ENCODE assay signal across 17 cellular contexts in the genomic region with DNA sequence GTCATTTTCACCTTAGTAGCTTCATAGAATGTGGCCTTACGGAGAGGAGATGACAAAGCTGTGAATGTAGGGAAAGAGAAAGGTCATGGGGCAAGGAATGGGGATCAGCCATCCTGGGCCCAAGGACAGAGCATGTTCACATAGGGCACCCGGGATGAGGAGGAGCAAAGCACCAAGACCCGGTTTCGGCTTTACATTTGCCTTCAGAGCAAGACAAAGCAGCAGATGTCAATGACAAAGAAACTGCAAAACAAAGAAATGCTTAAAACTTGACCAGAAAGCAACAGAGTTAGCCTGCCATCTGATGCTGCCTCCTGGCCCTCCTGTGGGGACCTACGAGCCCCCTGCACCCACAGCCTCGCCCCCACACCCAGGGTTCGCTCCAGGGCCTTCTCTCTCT.
DNase-seq lines count a peak whose midpoint lies in the region; ATAC-seq and TF ChIP-seq lines count a peak whose summit lies in the region.
"Had no signal": no experiment of that assay in that cellular context is flagged by ENCODE, and none has a peak within 500 bp of the region (broad histone marks: within the 10 kb centered on the region; RNA-seq: fewer than 3 reads in every experiment).

No MANE protein-coding gene starts in this region.

- H3K9ac ChIP-seq in iPS-20b (ENCODE audit: low read depth, low read length), result no peak overlapping the region

- no peaks in the 10 kb centered on the region for H3K36me3 ChIP-seq in CD4-positive, alpha-beta memory T cell (ENCODE audit: insufficient read depth, low read length)
- H3K36me3 ChIP-seq in KOPT-K1 (ENCODE audit: insufficient read depth, low read length) (peaks cover 85% of the 10 kb centered on the region), iPS-20b (ENCODE audit: insufficient read depth, low read depth, low read length) (no peaks in the 10 kb centered on the region)
- H3K36me3 ChIP-seq: SJSA1 had no signal

- no peak overlapping the region for H3K4me3 Mint-ChIP-seq in CD14-positive monocyte
- H3K4me3 Mint-ChIP-seq in CD4-positive, alpha-beta memory T cell, result no peak overlapping the region

- H3K27me3 ChIP-seq in CD4-positive, alpha-beta memory T cell (ENCODE audit: insufficient read depth, low read length), result no peaks in the 10 kb centered on the region
- H3K27me3 ChIP-seq in iPS-20b (ENCODE audit: insufficient read depth, low read length), result no peaks in the 10 kb centered on the region
- H3K27me3 ChIP-seq: SJSA1 had no signal

- peaks cover 7% of the 10 kb centered on the region for H3K4me1 ChIP-seq in CD4-positive, alpha-beta memory T cell (ENCODE audit: insufficient read depth, low read length)
- H3K4me1 ChIP-seq in iPS-20b (ENCODE audit: insufficient read depth, low read length), result peaks cover 38% of the 10 kb centered on the region
- H3K4me1 ChIP-seq: SJSA1 had no signal

- intact Hi-C loops in CD14-positive monocyte (cut with micrococcal nuclease), result no loop called here
- intact Hi-C loops in CD4-positive, alpha-beta memory T cell (cut with micrococcal nuclease), result no loop called here

- POLR2A ChIA-PET in CD4-positive, alpha-beta memory T cell (lab: Charles Lee; ENCODE audit: partially characterized antibody), result no interaction called here

- ATAC-seq in HG03139 (IDR thresholded peaks at IDR 0.05; ENCODE audit: unreplicated experiment), result no peak
- ATAC-seq: HCT116, K562 had no signal

- no peak for TF ChIP-seq CTCF in CD14-positive monocyte (IDR thresholded peaks at IDR 0.05)

- H3K27ac Mint-ChIP-seq in CD14-positive monocyte, result peak overlapping the region in 5 of 7 donors; percentile 51 to 74 (median 70)
- H3K27ac Mint-ChIP-seq in CD4-positive, alpha-beta memory T cell, result peak overlapping the region in 4 of 7 donors; percentile 14 to 85 (median 66)

- peaks cover 26 to 45% of the 10 kb centered on the region in 2 donors for H3K36me3 Mint-ChIP-seq in CD14-positive monocyte
- peaks cover 0 to 18% of the 10 kb centered on the region in 2 donors for H3K36me3 Mint-ChIP-seq in CD4-positive, alpha-beta memory T cell

- H3K4me1 Mint-ChIP-seq in CD14-positive monocyte, result peaks cover 26% of the 10 kb centered on the region
- H3K4me1 Mint-ChIP-seq in CD4-positive, alpha-beta memory T cell, result peaks cover 24 to 55% (median 44%) of the 10 kb centered on the region in 4 donors

- CTCF ChIA-PET in CD4-positive, alpha-beta memory T cell (lab: Charles Lee; ENCODE audit: partially characterized antibody), result no interaction called here

- no peaks in the 10 kb centered on the region for H3K27me3 Mint-ChIP-seq in CD14-positive monocyte (ENCODE audit: low read depth in 3 of 3)
- H3K27me3 Mint-ChIP-seq in CD4-positive, alpha-beta memory T cell, result no peaks in the 10 kb centered on the region

- H3K9me3 ChIP-seq in CD4-positive, alpha-beta memory T cell (ENCODE audit: control insufficient read depth in 1 of 2, low read length in 2 of 2), result no peaks in the 10 kb centered on the region
- H3K9me3 ChIP-seq in KOPT-K1 (ENCODE audit: insufficient read depth, low read length, poor library complexity, severe bottlenecking), result no peaks in the 10 kb centered on the region
- no peaks in the 10 kb centered on the region for H3K9me3 ChIP-seq in iPS-20b (ENCODE audit: insufficient read depth, low read depth, low read length)
- H3K9me3 ChIP-seq: SJSA1 had no signal

- DNase-seq in CD14-positive monocyte (ENCODE audit: low spot score) (no peak), activated gamma-delta T cell (lab: John Stamatoyannopoulos, UW) (no peak)
- DNase-seq in CD4-positive, alpha-beta memory T cell, result no peak
- no peak for DNase-seq in stimulated activated CD4-positive, alpha-beta T cell treated with anti-CD3 and anti-CD28 coated beads, Interleukin-2, amount 100 ng/mL, for 24 hours
- DNase-seq: ACHN, DMS53, NCI-H146, NCI-H2081 treated with DMSO at 0.1 percent for 48 hours, NCI-H524 treated with DMSO at 0.1 percent for 48 hours, OCI-M1, RPMI8226 had no signal

- H3K4me3 ChIP-seq in CD4-positive, alpha-beta memory T cell (ENCODE audit: low read length in 2 of 2), result no peak overlapping the region
- 0 out of 2 replicates have a peak overlapping the region, but pooled peaks have one; percentile 3 for H3K4me3 ChIP-seq in iPS-20b (ENCODE audit: low read length)
- H3K4me3 ChIP-seq: K562, SJSA1 had no signal

- no peak overlapping the region for H3K27ac ChIP-seq in CD4-positive, alpha-beta memory T cell (ENCODE audit: low read depth, low read length)
- peak overlapping the region; percentile 11 for H3K27ac ChIP-seq in KOPT-K1 (ENCODE audit: low read depth, low read length, poor library complexity, severe bottlenecking)
- H3K27ac ChIP-seq in iPS-20b (ENCODE audit: low read length), result no peak overlapping the region
- H3K27ac ChIP-seq: SJSA1 had no signal

- no peaks in the 10 kb centered on the region for H3K9me3 Mint-ChIP-seq in CD14-positive monocyte
- no peaks in the 10 kb centered on the region for H3K9me3 Mint-ChIP-seq in CD4-positive, alpha-beta memory T cell
